17 cellular contexts compared by ENCODE assay signal in genomic region chr1:207389728-207390464, GRCh38.
A peak's percentile ranks its signal among the peaks of the same experiment; 100 is the strongest.
DNase-seq lines count a peak whose midpoint lies in the region; ATAC-seq, FAIRE-seq and TF ChIP-seq lines count a peak whose summit lies in the region.
"Had no signal": no experiment of that assay in that cellular context is flagged by ENCODE, and none has a peak within 500 bp of the region (broad histone marks: within the 10 kb centered on the region; RNA-seq: fewer than 3 reads in every experiment).

No MANE protein-coding gene starts in this region.

- H3K4me3 ChIP-seq in AG10803 (ENCODE audit: low read length) (no peak overlapping the region), foreskin fibroblast (ENCODE audit: low read depth in 1 of 2, low read length in 2 of 2) (no peak overlapping the region)
- H3K4me3 ChIP-seq: ovary, SJCRH30 had no signal

- TF ChIP-seq CTCF in AG10803 (conservative IDR thresholded peaks at IDR 0.05; ENCODE audit: low read length) (no peak), foreskin fibroblast (IDR thresholded peaks at IDR 0.05; ENCODE audit: low read depth, low read length) (no peak)

- TF ChIP-seq POLR2A in H54 (IDR thresholded peaks at IDR 0.05; ENCODE audit: low read depth, low read length): no peak

- peak; percentile 83 for FAIRE-seq in H54 (lab: Jason Lieb, UNC)

- DNase-seq in AG10803 (ENCODE audit: low read depth) (peak; percentile 15), H54 (ENCODE audit: insufficient read length, low spot score) (no peak), foreskin fibroblast (peak; percentile 61 to 83), hepatic stellate cell (ENCODE audit: low spot score) (no peak)
- DNase-seq in activated CD4-positive, alpha-beta T cell treated with anti-CD3 and anti-CD28 coated beads, Interleukin-2, amount 50 U/mL, for 4 hours: no peak
- DNase-seq: activated B cell treated with CpG ODN at 0.5 μM for 24 hours; DMS 273 treated with DMSO at 0.1 percent for 48 hours; effector memory CD4-positive, alpha-beta T cell; hypothalamus; NCI-H1105; NCI-H524 treated with DMSO at 0.1 percent for 48 hours; ovary; SJCRH30; stimulated activated CD4-positive, alpha-beta T cell treated with anti-CD3 and anti-CD28 coated beads, Interleukin-2, amount 100 ng/mL, for 48 hours had no signal

- H3K4me3 Mint-ChIP-seq in activated T-helper 17 cell treated with anti-CD3 and anti-CD28 coated beads, Interleukin-2, amount 50 U/mL, for 72 hours: peak overlapping the region; percentile 20
- H3K4me3 Mint-ChIP-seq: activated B cell treated with CpG ODN at 0.5 μM for 24 hours had no signal

- no peaks in the 10 kb centered on the region for H3K36me3 Mint-ChIP-seq in activated T-helper 17 cell treated with anti-CD3 and anti-CD28 coated beads, Interleukin-2, amount 50 U/mL, for 72 hours (ENCODE audit: low read depth)

- peak overlapping the region; percentile 82 for H3K27ac Mint-ChIP-seq in activated T-helper 17 cell treated with anti-CD3 and anti-CD28 coated beads, Interleukin-2, amount 50 U/mL, for 72 hours
- H3K27ac Mint-ChIP-seq: activated B cell treated with CpG ODN at 0.5 μM for 24 hours had no signal

- ATAC-seq in activated T-helper 17 cell treated with anti-CD3 and anti-CD28 coated beads, Interleukin-2, amount 50 U/mL, for 72 hours (replicated peaks): peak; percentile 99
- ATAC-seq in GM19467 (IDR thresholded peaks at IDR 0.05; ENCODE audit: unreplicated experiment) (no peak), GM19395 (IDR thresholded peaks at IDR 0.05; ENCODE audit: unreplicated experiment) (no peak)

- no peaks in the 10 kb centered on the region for H3K4me1 Mint-ChIP-seq in activated T-helper 17 cell treated with anti-CD3 and anti-CD28 coated beads, Interleukin-2, amount 50 U/mL, for 72 hours

- H3K27me3 Mint-ChIP-seq in activated T-helper 17 cell treated with anti-CD3 and anti-CD28 coated beads, Interleukin-2, amount 50 U/mL, for 72 hours: peaks cover 10% of the 10 kb centered on the region
- H3K27me3 Mint-ChIP-seq: activated B cell treated with CpG ODN at 0.5 μM for 24 hours had no signal

- peaks cover 6% of the 10 kb centered on the region for H3K9me3 Mint-ChIP-seq in activated T-helper 17 cell treated with anti-CD3 and anti-CD28 coated beads, Interleukin-2, amount 50 U/mL, for 72 hours

Comparison
In these comparisons a context has a peak if more than half of its experiments do, and no peak if none do; other contexts are left out.
1. DNase-seq: peak in AG10803 (single experiment) and foreskin fibroblast (2 of 2); none in H54 (single experiment), hepatic stellate cell (single experiment) and activated CD4-positive, alpha-beta T cell treated with anti-CD3 and anti-CD28 coated beads, Interleukin-2, amount 50 U/mL, for 4 hours (0 of 2).